Comparison of ENCODE assay signal across 20 cellular contexts in genomic region chr10:128557149-128557548, GRCh38.
"Had no signal": no experiment of that assay in that cellular context is flagged by ENCODE, and none has a peak within 500 bp of the region (broad histone marks: within the 10 kb centered on the region; RNA-seq: fewer than 3 reads in every experiment).

No MANE protein-coding gene starts in this region.

- H3K27ac Mint-ChIP-seq: effector memory CD8-positive, alpha-beta T cell; mesothelial cell of epicardium; naive B cell; natural killer cell treated with Interleukin-12 subunit alpha and Interleukin-12 subunit beta and Interleukin-15 and Interleukin-18, amount 100 ng/mL, for 72 hours; stimulated activated naive B cell treated with anti-CD40 and anti-IgM and Interleukin-4, amounts not matched to agents 10 μg/mL and 1 μg/mL and 100 μg/mL, for 72 hours; stimulated activated naive CD8-positive, alpha-beta T cell treated with anti-CD3 and anti-CD28 coated beads, Interleukin-15, Interleukin-2, amounts not matched to agents 100 ng/mL and 50 ng/mL, for 24 hours had no signal

- DNase-seq: effector memory CD8-positive, alpha-beta T cell; hypothalamus; kidney; left lung; mesenchymal stem cell; mucosa of descending colon; naive B cell; occipital lobe; ovary; posterior cingulate gyrus; psoas muscle; right cardiac atrium; sigmoid colon; stimulated activated CD4-positive, alpha-beta T cell treated with anti-CD3 and anti-CD28 coated beads, Interleukin-2, amount 100 ng/mL, for 24 hours; stimulated activated CD4-positive, alpha-beta T cell treated with anti-CD3 and anti-CD28 coated beads, Interleukin-4, amount 100 ng/mL, for 4 hours; stimulated activated naive B cell treated with anti-CD40 and anti-IgM and Interleukin-4, amounts not matched to agents 10 μg/mL and 1 μg/mL and 100 μg/mL, for 72 hours; upper lobe of left lung had no signal

- H3K9me3 Mint-ChIP-seq: natural killer cell treated with Interleukin-12 subunit alpha and Interleukin-12 subunit beta and Interleukin-15 and Interleukin-18, amount 100 ng/mL, for 72 hours had no signal

- H3K36me3 Mint-ChIP-seq: mesothelial cell of epicardium; naive B cell; natural killer cell treated with Interleukin-12 subunit alpha and Interleukin-12 subunit beta and Interleukin-15 and Interleukin-18, amount 100 ng/mL, for 72 hours; stimulated activated naive B cell treated with anti-CD40 and anti-IgM and Interleukin-4, amounts not matched to agents 10 μg/mL and 1 μg/mL and 100 μg/mL, for 72 hours had no signal

- H3K4me3 Mint-ChIP-seq: effector memory CD8-positive, alpha-beta T cell; mesothelial cell of epicardium; naive B cell; natural killer cell treated with Interleukin-12 subunit alpha and Interleukin-12 subunit beta and Interleukin-15 and Interleukin-18, amount 100 ng/mL, for 72 hours; stimulated activated naive B cell treated with anti-CD40 and anti-IgM and Interleukin-4, amounts not matched to agents 10 μg/mL and 1 μg/mL and 100 μg/mL, for 72 hours; stimulated activated naive CD8-positive, alpha-beta T cell treated with anti-CD3 and anti-CD28 coated beads, Interleukin-15, Interleukin-2, amounts not matched to agents 100 ng/mL and 50 ng/mL, for 24 hours had no signal

- H3K27me3 Mint-ChIP-seq: stimulated activated naive CD8-positive, alpha-beta T cell treated with anti-CD3 and anti-CD28 coated beads, Interleukin-15, Interleukin-2, amounts not matched to agents 100 ng/mL and 50 ng/mL, for 24 hours had no signal

- ATAC-seq: effector memory CD8-positive, alpha-beta T cell; left lung; natural killer cell treated with Interleukin-12 subunit alpha and Interleukin-12 subunit beta and Interleukin-15 and Interleukin-18, amount 100 ng/mL, for 72 hours; psoas muscle; right cardiac atrium; stimulated activated naive B cell treated with anti-CD40 and anti-IgM and Interleukin-4, amounts not matched to agents 10 μg/mL and 1 μg/mL and 100 μg/mL, for 72 hours had no signal

- H3K4me1 Mint-ChIP-seq: mesothelial cell of epicardium; naive B cell; stimulated activated naive B cell treated with anti-CD40 and anti-IgM and Interleukin-4, amounts not matched to agents 10 μg/mL and 1 μg/mL and 100 μg/mL, for 72 hours had no signal
